24 cellular contexts compared by ENCODE assay signal in the genomic region with DNA sequence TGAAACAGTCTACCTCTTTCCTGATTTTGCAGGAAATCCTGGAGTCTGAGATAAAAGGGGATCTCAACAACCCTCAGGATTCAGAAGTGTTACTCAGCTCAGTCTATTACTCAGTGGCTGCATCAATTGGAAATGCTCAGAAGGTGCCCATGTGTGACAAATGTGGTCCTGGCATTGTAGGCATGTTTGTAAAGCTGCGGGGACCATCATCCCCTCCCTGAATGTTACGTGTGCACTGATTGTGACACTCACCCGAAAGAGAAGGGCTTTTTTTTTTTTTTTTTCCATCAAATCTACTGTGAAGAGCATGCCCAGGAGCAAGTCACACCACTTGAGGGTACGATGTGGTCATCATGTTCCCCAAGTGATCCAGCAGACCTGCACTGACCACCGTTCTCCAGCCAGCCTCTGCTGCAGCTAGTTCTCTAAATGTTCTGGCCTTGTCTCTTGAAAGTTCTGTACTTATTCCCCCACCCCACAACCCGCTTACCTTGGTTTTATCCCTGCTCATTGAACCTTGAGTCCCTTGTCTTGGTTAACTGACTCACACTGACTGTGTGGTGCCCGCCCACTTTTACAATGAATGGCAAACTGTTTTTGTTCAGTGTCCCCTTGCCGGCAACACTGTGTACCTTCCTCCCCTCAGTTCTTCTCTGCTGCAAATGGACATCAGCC. TPM values are rescaled to one million over a fixed set of nuclear protein-coding genes. Genes with fewer than 3 reads are reported as not detected.
DNase-seq lines count a peak whose midpoint lies in the region; TF ChIP-seq lines count a peak whose summit lies in the region.
"Had no signal": no experiment of that assay in that cellular context is flagged by ENCODE, and none has a peak within 500 bp of the region (broad histone marks: within the 10 kb centered on the region; RNA-seq: fewer than 3 reads in every experiment).

No MANE protein-coding gene starts in this region.

- no peak overlapping the region for H3K4me2 ChIP-seq in OCI-LY7 (ENCODE audit: low read length)

- H3K27ac ChIP-seq in breast epithelium (no peak overlapping the region), OCI-LY7 (ENCODE audit: low read depth, low read length, poor library complexity, severe bottlenecking) (no peak overlapping the region)

- H3K27ac Mint-ChIP-seq in MCF 10A (ENCODE audit: low read depth, unreplicated experiment) = peak overlapping the region; percentile 38
- H3K27ac Mint-ChIP-seq: activated CD4-positive, alpha-beta T cell treated with anti-CD3 and anti-CD28 coated beads, Interleukin-2, amount 10 ng/mL, durations not matched to agents 7 days and 5 days; stimulated activated naive CD8-positive, alpha-beta T cell treated with anti-CD3 and anti-CD28 coated beads, Interleukin-15, Interleukin-2, amounts not matched to agents 100 ng/mL and 50 ng/mL, for 24 hours had no signal

- no peak for TF ChIP-seq POLR2A in breast epithelium (IDR thresholded peaks at IDR 0.05)

- no peak overlapping the region for H3K4me3 Mint-ChIP-seq in MCF 10A (ENCODE audit: unreplicated experiment)
- H3K4me3 Mint-ChIP-seq: activated CD4-positive, alpha-beta T cell treated with anti-CD3 and anti-CD28 coated beads, Interleukin-2, amount 10 ng/mL, durations not matched to agents 7 days and 5 days; stimulated activated naive CD8-positive, alpha-beta T cell treated with anti-CD3 and anti-CD28 coated beads, Interleukin-15, Interleukin-2, amounts not matched to agents 100 ng/mL and 50 ng/mL, for 24 hours had no signal

- no peaks in the 10 kb centered on the region for H3K9me2 ChIP-seq in OCI-LY7 (ENCODE audit: insufficient read depth, low read length)

- no peaks in the 10 kb centered on the region for H3K4me1 ChIP-seq in breast epithelium
- H3K4me1 ChIP-seq in OCI-LY7 (ENCODE audit: insufficient read depth, low read length, poor library complexity, severe bottlenecking) = no peaks in the 10 kb centered on the region

- no peaks in the 10 kb centered on the region for H3K9me3 ChIP-seq in breast epithelium
- no peaks in the 10 kb centered on the region for H3K9me3 ChIP-seq in OCI-LY7 (ENCODE audit: low read length)
- H3K9me3 ChIP-seq: BE2C, esophagus muscularis mucosa, upper lobe of left lung had no signal

- no peak overlapping the region for H2AFZ ChIP-seq in OCI-LY7 (ENCODE audit: low read length)

- H3K4me1 Mint-ChIP-seq in MCF 10A (ENCODE audit: insufficient read depth, unreplicated experiment) = peaks cover 62% of the 10 kb centered on the region

- H3K9me3 Mint-ChIP-seq in MCF 10A (ENCODE audit: unreplicated experiment) = no peaks in the 10 kb centered on the region
- H3K9me3 Mint-ChIP-seq: activated CD4-positive, alpha-beta T cell treated with anti-CD3 and anti-CD28 coated beads, Interleukin-2, amount 10 ng/mL, durations not matched to agents 7 days and 5 days; stimulated activated naive CD8-positive, alpha-beta T cell treated with anti-CD3 and anti-CD28 coated beads, Interleukin-15, Interleukin-2, amounts not matched to agents 100 ng/mL and 50 ng/mL, for 24 hours had no signal

- POLR2A ChIA-PET in MCF 10A (lab: Yijun Ruan, JAX) = no interaction called here
- POLR2A ChIA-PET in OCI-LY7 (lab: Charles Lee) = interaction anchor here (0.6 to 1.2 kb wide), 2 partner anchors 61 to 147 kb away, joined by 3 read pairs; no protein-coding TSS in a partner anchor

- intact Hi-C loops in MCF 10A (cut with micrococcal nuclease) (no loop called here), breast epithelium (cut with DNase I; ENCODE audit: low total_unique reads) (no loop called here), OCI-LY7 (cut with micrococcal nuclease; ENCODE audit: unreplicated experiment) (no loop called here)

- peaks cover 7% of the 10 kb centered on the region for H3K36me3 Mint-ChIP-seq in MCF 10A (ENCODE audit: insufficient read depth, unreplicated experiment)

- DNase-seq in MCF 10A (ENCODE audit: unreplicated experiment) = no peak
- no peak for DNase-seq in breast epithelium (ENCODE audit: low spot score in 2 of 2)
- peak; percentile 46 for DNase-seq in RPMI7951 (ENCODE audit: low read depth)
- peak; percentile 74 for DNase-seq in kidney epithelial cell (ENCODE audit: low read depth)
- DNase-seq in germinal center (ENCODE audit: low spot score) = no peak
- no peak for DNase-seq in OCI-LY7 (ENCODE audit: low spot score)
- no peak for DNase-seq in kidney glomerular epithelial cell (lab: John Stamatoyannopoulos, UW)
- no peak for DNase-seq in Kasumi-1 (lab: John Stamatoyannopoulos, UW)
- DNase-seq: 8988T; activated CD4-positive, alpha-beta T cell treated with anti-CD3 and anti-CD28 coated beads, Interleukin-2, amount 10 ng/mL, durations not matched to agents 7 days and 5 days; activated naive CD4-positive, alpha-beta T cell; BE2C; Calu3; effector CD8-positive, alpha-beta T cell; glutamatergic neuron; NCI-H1105 treated with DMSO at 0.1 percent for 48 hours; NCI-H2107; NCI-H524; Right ventricle myocardium superior; stimulated activated CD4-positive, alpha-beta T cell treated with anti-CD3 and anti-CD28 coated beads, Interleukin-2, amount 100 ng/mL, for 24 hours; upper lobe of left lung had no signal

- no peaks in the 10 kb centered on the region for H3K27me3 ChIP-seq in breast epithelium
- no peaks in the 10 kb centered on the region for H3K27me3 ChIP-seq in kidney epithelial cell (ENCODE audit: control insufficient read depth, insufficient read depth, low read length)
- H3K27me3 ChIP-seq: BE2C, esophagus muscularis mucosa, upper lobe of left lung had no signal

- H3K36me3 ChIP-seq in breast epithelium = no peaks in the 10 kb centered on the region
- no peaks in the 10 kb centered on the region for H3K36me3 ChIP-seq in kidney epithelial cell (ENCODE audit: control insufficient read depth, insufficient read depth, low read length)
- no peaks in the 10 kb centered on the region for H3K36me3 ChIP-seq in OCI-LY7 (ENCODE audit: insufficient read depth, low read length)
- H3K36me3 ChIP-seq: upper lobe of left lung had no signal

- CTCF ChIA-PET in MCF 10A (lab: Yijun Ruan, JAX) (interaction anchor here (0.6 kb wide), 3 partner anchors 15 to 604 kb away, joined by 3 to 5 read pairs (median 4); no protein-coding TSS in a partner anchor), OCI-LY7 (lab: Charles Lee; ENCODE audit: unreplicated experiment) (no interaction called here)

- no peak for TF ChIP-seq CTCF in MCF 10A (IDR thresholded peaks at IDR 0.05; ENCODE audit: unreplicated experiment)
- TF ChIP-seq CTCF in breast epithelium (IDR thresholded peaks at IDR 0.05) = no peak
- TF ChIP-seq CTCF in kidney epithelial cell (IDR thresholded peaks at IDR 0.05; ENCODE audit: insufficient read depth, low read length, poor library complexity, severe bottlenecking) = no peak
- TF ChIP-seq CTCF in OCI-LY7 (conservative IDR thresholded peaks at IDR 0.05; ENCODE audit: low read length) = no peak

- no peak overlapping the region for H3K4me3 ChIP-seq in breast epithelium
- H3K4me3 ChIP-seq in kidney epithelial cell (ENCODE audit: low read depth, low read length) = no peak overlapping the region
- no peak overlapping the region for H3K4me3 ChIP-seq in OCI-LY7 (ENCODE audit: low read depth, low read length, poor library complexity, severe bottlenecking)
- H3K4me3 ChIP-seq: esophagus muscularis mucosa, lung, upper lobe of left lung had no signal

- H4K20me1 ChIP-seq in OCI-LY7 (ENCODE audit: insufficient read depth, low read length) = no peaks in the 10 kb centered on the region

- H3K79me2 ChIP-seq in OCI-LY7 (ENCODE audit: insufficient read depth, low read depth, low read length) = no peaks in the 10 kb centered on the region

- no peaks in the 10 kb centered on the region for H3K27me3 Mint-ChIP-seq in MCF 10A (ENCODE audit: insufficient read depth, unreplicated experiment)

- BruUV-seq in MCF 10A (replicated peaks; lab: Mats Ljungman, UMichigan) = no TSS peak
- BruUV-seq in OCI-LY7 (replicated peaks; lab: Mats Ljungman, UMichigan) = no TSS peak

RNA-seq across cellular contexts. Expression of gene ST3GAL6, which starts 19.8 kb away (rescaled TPM):
- 1.2 and 1.5 TPM in 2 replicates for total RNA-seq in MCF 10A (2022)
- 10 to 100 TPM; 16.1 to 52.6 (median 22.1) TPM for total RNA-seq in breast epithelium
- total RNA-seq in RPMI7951 (2014; rRNA removed; shearing (Covaris generic)) = 8.6 and 10.5 TPM in 2 replicates
- total RNA-seq in kidney epithelial cell = 1.2 and 2.1 TPM in 2 replicates
- total RNA-seq in OCI-LY7 (2014; rRNA removed; shearing (Covaris generic)) = 3.0 and 4.0 TPM in 2 replicates
- 0.25 and 1.1 TPM in 2 replicates for total RNA-seq in OCI-LY7 (2022)

Comparison
In these comparisons a context has a peak if more than half of its experiments do, and no peak if none do; other contexts are left out.
1. DNase-seq: peak in RPMI7951 (single experiment) and kidney epithelial cell (single experiment); none in MCF 10A (single experiment), breast epithelium (0 of 2), germinal center (single experiment), OCI-LY7 (single experiment), kidney glomerular epithelial cell (single experiment) and Kasumi-1 (0 of 2).